12 cellular contexts compared by ENCODE assay signal in genomic region chr19:2308114-2308556, GRCh38. TPM values are rescaled to one million over a fixed set of nuclear protein-coding genes. Genes with fewer than 3 reads are reported as not detected.
DNase-seq lines count a peak whose midpoint lies in the region; ATAC-seq and TF ChIP-seq lines count a peak whose summit lies in the region.
"Had no signal": no experiment of that assay in that cellular context is flagged by ENCODE, and none has a peak within 500 bp of the region (broad histone marks: within the 10 kb centered on the region; RNA-seq: fewer than 3 reads in every experiment).

Gene LINGO3 (minus strand): TSS chr19:2308154. CDS start chr19:2291776, 16,378 bp downstream.

- H3K4me3 ChIP-seq in BE2C (ENCODE audit: low read depth, low read length) (no peak within 1 kb of the TSS), H7 (ENCODE audit: insufficient read depth, low read depth, low read length) (peak within 1 kb of the TSS; percentile 29), body of pancreas (no peak within 1 kb of the TSS), mucosa of descending colon (no peak within 1 kb of the TSS)
- H3K4me3 ChIP-seq: colonic mucosa, lung had no signal

- WGBS in body of pancreas, 2 donors: 13% methylated on average over 28 of the region's 63 CpGs; no CpG with 5 or more reads in 1 of the 2 donors

- no peak for TF ChIP-seq POLR2A in body of pancreas (IDR thresholded peaks at IDR 0.05)

- DNase-seq in BE2C: peak; percentile 10
- peak; percentile 88 for DNase-seq in H7
- DNase-seq in body of pancreas: no peak
- DNase-seq in mucosa of descending colon: no peak
- DNase-seq in DMS153 treated with DMSO at 0.1 percent for 48 hours (lab: John Stamatoyannopoulos, UW; ENCODE audit: unreplicated experiment): no peak
- no peak for DNase-seq in stimulated activated CD4-positive, alpha-beta T cell treated with anti-CD3 and anti-CD28 coated beads, Interleukin-4, amount 100 ng/mL, for 4 hours
- DNase-seq in HUDEP-2 (lab: John Stamatoyannopoulos, UW; ENCODE audit: unreplicated experiment in 76 of 76): no peak
- DNase-seq: colonic mucosa, NCI-H187 treated with DMSO at 0.1 percent for 48 hours, WERI-Rb-1 had no signal

- H3K9me3 ChIP-seq in BE2C (no peaks in the 10 kb centered on the region), body of pancreas (no peaks in the 10 kb centered on the region), mucosa of descending colon (no peaks in the 10 kb centered on the region)
- H3K9me3 ChIP-seq: colonic mucosa had no signal

- H3K4me1 ChIP-seq in BE2C: peaks cover 4% of the 10 kb centered on the region; the same call in 1 of the 2 replicates
- H3K4me1 ChIP-seq in body of pancreas: peaks cover 7% of the 10 kb centered on the region
- no peaks in the 10 kb centered on the region for H3K4me1 ChIP-seq in mucosa of descending colon (ENCODE audit: low read depth)
- H3K4me1 ChIP-seq: colonic mucosa had no signal

- H3K27ac ChIP-seq in body of pancreas: no peak within 1 kb of the TSS
- H3K27ac ChIP-seq: colonic mucosa, WERI-Rb-1 had no signal

- intact Hi-C loops in body of pancreas (cut with DNase I) (no loop called here), mucosa of descending colon (cut with DNase I, micrococcal nuclease) (no loop called here)

- TF ChIP-seq CTCF in BE2C (IDR thresholded peaks at IDR 0.05; ENCODE audit: low read depth, low read length) (no peak), body of pancreas (IDR thresholded peaks at IDR 0.05) (no peak), mucosa of descending colon (IDR thresholded peaks at IDR 0.05) (no peak)

- no peaks in the 10 kb centered on the region for H3K36me3 ChIP-seq in BE2C
- no peaks in the 10 kb centered on the region for H3K36me3 ChIP-seq in H7 (replicated peaks; ENCODE audit: control insufficient read depth, insufficient read depth, low read length)
- no peaks in the 10 kb centered on the region for H3K36me3 ChIP-seq in body of pancreas (replicated peaks in 1 of 2; ENCODE audit: insufficient read depth in 1 of 2, low read depth in 2 of 2)
- H3K36me3 ChIP-seq in mucosa of descending colon (ENCODE audit: low read depth): no peaks in the 10 kb centered on the region
- H3K36me3 ChIP-seq: colonic mucosa, WERI-Rb-1 had no signal

- H3K27me3 ChIP-seq in BE2C (peaks cover 15% of the 10 kb centered on the region), H7 (ENCODE audit: control insufficient read depth, insufficient read depth, low read length) (peaks cover 14% of the 10 kb centered on the region), body of pancreas (peaks cover 0 to 8% of the 10 kb centered on the region in 2 donors)

- ATAC-seq in body of pancreas (peak; percentile 29), mucosa of descending colon (peak; percentile 26), HG03097 (IDR thresholded peaks at IDR 0.05; ENCODE audit: low FRiP score, unreplicated experiment) (no peak)

RNA-seq across cellular contexts. Expression of gene LINGO3, which starts in this region (rescaled TPM):
- polyA plus RNA-seq in BE2C (2012; ENCODE audit: insufficient read depth, insufficient read length, low read depth): not detected
- total RNA-seq in H7 (2014; rRNA removed; shearing (Covaris generic)): 1.1 and 2.7 TPM in 2 replicates
- not detected for total RNA-seq in body of pancreas
- not detected for total RNA-seq in mucosa of descending colon

Comparison
In these comparisons a context has a peak if more than half of its experiments do, and no peak if none do; other contexts are left out.
1. Peak in ATAC-seq in body of pancreas; RNA of the gene not detected or under 1 TPM.
2. Peak in ATAC-seq in mucosa of descending colon; RNA of the gene not detected or under 1 TPM.
3. DNase-seq: peak in BE2C (single experiment) and H7 (single experiment); none in body of pancreas (0 of 4), mucosa of descending colon (0 of 3), DMS153 treated with DMSO at 0.1 percent for 48 hours (single experiment), stimulated activated CD4-positive, alpha-beta T cell treated with anti-CD3 and anti-CD28 coated beads, Interleukin-4, amount 100 ng/mL, for 4 hours (0 of 2) and HUDEP-2 (0 of 76).